20 cellular contexts compared by ENCODE assay signal in the genomic region with DNA sequence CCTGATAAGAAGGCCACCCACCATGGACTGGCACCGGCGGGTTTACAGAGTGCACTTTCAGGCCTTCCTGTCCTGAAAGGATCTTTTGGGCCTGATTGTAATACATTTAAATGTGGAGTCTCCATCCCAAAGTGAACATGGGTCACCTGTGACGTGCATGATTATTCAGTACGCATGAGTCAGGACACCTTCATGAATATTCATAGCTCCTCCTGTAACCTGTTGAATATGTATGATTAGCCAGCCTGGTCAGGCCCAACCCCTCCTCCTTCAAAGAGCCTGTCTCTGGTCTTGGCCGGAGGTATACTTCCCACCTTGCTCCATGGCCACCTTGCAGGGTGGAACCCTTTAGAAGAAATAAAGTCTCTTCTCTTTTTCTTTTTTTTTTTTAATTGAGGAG.
"Had no signal": no experiment of that assay in that cellular context is flagged by ENCODE, and none has a peak within 500 bp of the region (broad histone marks: within the 10 kb centered on the region; RNA-seq: fewer than 3 reads in every experiment).

No MANE protein-coding gene starts in this region.

- H3K27ac Mint-ChIP-seq: naive thymus-derived CD8-positive, alpha-beta T cell; type B pancreatic cell had no signal

- FAIRE-seq: endothelial cell of umbilical vein had no signal

- H3K36me3 ChIP-seq: colonic mucosa, heart right ventricle, ovary, right atrium auricular region, sigmoid colon, uterus had no signal

- H3K4me3 ChIP-seq: colonic mucosa, heart right ventricle, mucosa of descending colon, ovary, right atrium auricular region, sigmoid colon, skin epidermis, uterus had no signal

- H3K4me1 Mint-ChIP-seq: naive thymus-derived CD8-positive, alpha-beta T cell had no signal

- H3K27me3 ChIP-seq: colonic mucosa, ovary, right atrium auricular region, uterus had no signal

- H3K36me3 Mint-ChIP-seq: naive thymus-derived CD8-positive, alpha-beta T cell; type B pancreatic cell had no signal

- H3K9me3 ChIP-seq: colonic mucosa, mucosa of descending colon, ovary, right atrium auricular region, sigmoid colon, uterus had no signal

- H3K27ac ChIP-seq: colonic mucosa, heart right ventricle, ovary, right atrium auricular region, sigmoid colon, skin epidermis, uterus had no signal

- ATAC-seq: heart right ventricle; left lobe of liver; mucosa of descending colon; naive thymus-derived CD8-positive, alpha-beta T cell had no signal

- H3K4me1 ChIP-seq: colonic mucosa, heart right ventricle, right atrium auricular region, sigmoid colon, uterus had no signal

- H3K9me3 Mint-ChIP-seq: type B pancreatic cell had no signal

- H3K4me3 Mint-ChIP-seq: naive thymus-derived CD8-positive, alpha-beta T cell; type B pancreatic cell had no signal

- DNase-seq: colonic mucosa; dermis blood vessel endothelial cell; erythroblast; foreskin melanocyte; heart right ventricle; hypothalamus; islet precursor cell; mammary epithelial cell; mucosa of descending colon; naive thymus-derived CD8-positive, alpha-beta T cell; nucleus accumbens; ovary; sigmoid colon; stimulated activated naive CD4-positive, alpha-beta T cell treated with Interleukin-2 at 50 U/mL for 16 hours; uterus had no signal
